In the genomic region with DNA sequence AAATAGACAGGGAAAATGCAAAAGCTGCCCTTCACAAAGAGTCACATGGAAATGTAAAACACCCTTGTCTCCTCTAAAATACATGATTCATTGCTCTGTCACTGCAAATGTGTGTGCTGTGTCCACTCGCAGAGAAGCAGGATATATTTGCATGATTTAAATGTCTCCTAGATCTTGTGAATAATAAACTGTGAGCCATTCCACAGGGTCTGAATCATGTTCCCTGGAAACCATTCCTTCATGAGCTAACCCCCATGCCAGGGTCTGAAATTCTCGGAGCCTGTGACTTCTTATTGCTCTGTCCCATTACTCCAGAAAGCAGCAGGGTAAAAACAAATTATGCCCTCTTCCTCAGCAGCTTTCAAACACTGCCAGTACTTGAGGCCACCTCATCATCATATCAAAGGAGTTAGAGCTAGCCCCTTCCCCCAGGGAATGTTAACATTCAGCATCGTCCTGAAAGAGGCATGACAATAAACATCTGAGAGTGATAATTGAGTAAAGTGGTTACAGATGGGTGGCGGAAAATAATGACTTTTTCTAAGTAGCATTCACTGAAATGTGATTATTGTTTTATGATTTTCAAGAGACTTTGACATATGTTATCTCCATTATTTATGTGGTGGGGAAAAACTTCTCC, we compare ENCODE assay signal across 11 cellular contexts. TPM values are rescaled to one million over a fixed set of nuclear protein-coding genes. Genes with fewer than 3 reads are reported as not detected.
DNase-seq lines count a peak whose midpoint lies in the region; ATAC-seq, FAIRE-seq and TF ChIP-seq lines count a peak whose summit lies in the region.
"Had no signal": no experiment of that assay in that cellular context is flagged by ENCODE, and none has a peak within 500 bp of the region (broad histone marks: within the 10 kb centered on the region; RNA-seq: fewer than 3 reads in every experiment).

No MANE protein-coding gene starts in this region.

- POLR2A ChIA-PET in activated CD4-positive, alpha-beta T cell treated with anti-CD3 and anti-CD28 coated beads, Interleukin-2, amount 10 ng/mL, durations not matched to agents 7 days and 5 days (lab: Charles Lee) = no interaction called here

- CTCF ChIA-PET in activated CD4-positive, alpha-beta T cell treated with anti-CD3 and anti-CD28 coated beads, Interleukin-2, amount 10 ng/mL, durations not matched to agents 7 days and 5 days (lab: Charles Lee) = no interaction called here

- FAIRE-seq in pancreas (lab: Jason Lieb, UNC) = no peak

- peaks cover 14 to 33% (median 23%) of the 10 kb centered on the region in 5 experiments for H3K9me3 Mint-ChIP-seq in brain
- no peaks in the 10 kb centered on the region for H3K9me3 Mint-ChIP-seq in activated CD4-positive, alpha-beta T cell treated with anti-CD3 and anti-CD28 coated beads, Interleukin-2, amount 10 ng/mL, durations not matched to agents 7 days and 5 days

- TF ChIP-seq CTCF in brain (conservative IDR thresholded peaks at IDR 0.05) = no peak
- no peak for TF ChIP-seq CTCF in gastroesophageal sphincter (IDR thresholded peaks at IDR 0.05)
- no peak for TF ChIP-seq CTCF in pancreas (IDR thresholded peaks at IDR 0.05)

- DNase-seq in Caki2 (ENCODE audit: low read depth) (peak; percentile 69), NCI-H187 treated with DMSO at 0.1 percent for 48 hours (lab: John Stamatoyannopoulos, UW) (peak; percentile 92), left kidney (ENCODE audit: low read depth, low spot score) (peak; percentile 7), pancreas (no peak)
- DNase-seq in activated CD4-positive, alpha-beta T cell treated with anti-CD3 and anti-CD28 coated beads, Interleukin-2, amount 10 ng/mL, durations not matched to agents 7 days and 5 days = no peak
- DNase-seq: stimulated activated naive CD8-positive, alpha-beta T cell treated with anti-CD3 and anti-CD28 coated beads, Interleukin-15, Interleukin-2, amounts not matched to agents 100 U/mL and 50 U/mL, for 24 hours had no signal

- H3K36me3 ChIP-seq in gastroesophageal sphincter (no peaks in the 10 kb centered on the region), pancreas (no peaks in the 10 kb centered on the region)

- H3K4me1 Mint-ChIP-seq in brain = peaks cover 56% of the 10 kb centered on the region
- H3K4me1 Mint-ChIP-seq in activated CD4-positive, alpha-beta T cell treated with anti-CD3 and anti-CD28 coated beads, Interleukin-2, amount 10 ng/mL, durations not matched to agents 7 days and 5 days = no peaks in the 10 kb centered on the region

- TF ChIP-seq POLR2A in gastroesophageal sphincter (IDR thresholded peaks at IDR 0.05) = no peak

- H3K27ac Mint-ChIP-seq in brain = peak overlapping the region; percentile 86 to 99 (median 96)
- H3K27ac Mint-ChIP-seq in activated CD4-positive, alpha-beta T cell treated with anti-CD3 and anti-CD28 coated beads, Interleukin-2, amount 10 ng/mL, durations not matched to agents 7 days and 5 days = no peak overlapping the region

- peaks cover 20% of the 10 kb centered on the region for H3K36me3 Mint-ChIP-seq in brain
- H3K36me3 Mint-ChIP-seq in activated CD4-positive, alpha-beta T cell treated with anti-CD3 and anti-CD28 coated beads, Interleukin-2, amount 10 ng/mL, durations not matched to agents 7 days and 5 days (ENCODE audit: low read depth) = no peaks in the 10 kb centered on the region

- ATAC-seq in gastroesophageal sphincter (no peak), HG03280 (IDR thresholded peaks at IDR 0.05; ENCODE audit: unreplicated experiment) (no peak), pancreas (no peak)
- ATAC-seq: stimulated activated naive CD8-positive, alpha-beta T cell treated with anti-CD3 and anti-CD28 coated beads, Interleukin-15, Interleukin-2, amounts not matched to agents 100 U/mL and 50 U/mL, for 24 hours had no signal

- intact Hi-C loops in pancreas (cut with DNase I) = no loop called here

- no peaks in the 10 kb centered on the region for H3K27me3 ChIP-seq in gastroesophageal sphincter
- no peaks in the 10 kb centered on the region for H3K27me3 ChIP-seq in pancreas

- peaks cover 6% of the 10 kb centered on the region for H3K27me3 Mint-ChIP-seq in brain
- H3K27me3 Mint-ChIP-seq in activated CD4-positive, alpha-beta T cell treated with anti-CD3 and anti-CD28 coated beads, Interleukin-2, amount 10 ng/mL, durations not matched to agents 7 days and 5 days = peaks cover 34% of the 10 kb centered on the region

- H3K4me3 ChIP-seq in gastroesophageal sphincter = no peak overlapping the region
- no peak overlapping the region for H3K4me3 ChIP-seq in pancreas

- no peak overlapping the region for H3K27ac ChIP-seq in gastroesophageal sphincter
- H3K27ac ChIP-seq in pancreas = no peak overlapping the region

- H3K4me1 ChIP-seq in gastroesophageal sphincter (peaks cover 0 to 10% (median 0%) of the 10 kb centered on the region in 3 donors), pancreas (no peaks in the 10 kb centered on the region)

- no peak for TF ChIP-seq EP300 in gastroesophageal sphincter (IDR thresholded peaks at IDR 0.05)

- WGBS in gastroesophageal sphincter (ENCODE audit: low coverage in 1 of 2), 2 donors = 13 to 20% methylated on average over 2 to 4 of the region's 4 CpGs
- 45 to 47% methylated on average over 4 of the region's 4 CpGs for WGBS in pancreas, 2 donors

- in situ Hi-C loops in Caki2 (cut with HindIII; ENCODE audit: low pct_unique_long_range_greater_than_20kb, low sequenced_read_pairs) = no loop called here

- H3K4me3 Mint-ChIP-seq in brain = peak overlapping the region; percentile 20 to 74 (median 57)
- H3K4me3 Mint-ChIP-seq in activated CD4-positive, alpha-beta T cell treated with anti-CD3 and anti-CD28 coated beads, Interleukin-2, amount 10 ng/mL, durations not matched to agents 7 days and 5 days = no peak overlapping the region

- H3K9me3 ChIP-seq in gastroesophageal sphincter = no peaks in the 10 kb centered on the region
- no peaks in the 10 kb centered on the region for H3K9me3 ChIP-seq in pancreas

RNA-seq across cellular contexts. Expression of gene CNGA3, which starts 11.7 kb away (rescaled TPM):
- total RNA-seq in Caki2 (2014; rRNA removed; shearing (Covaris generic); ENCODE audit: low replicate concordance) = not detected in 2 replicates
- polyA plus RNA-seq in brain (ENCODE audit: insufficient read depth, low read depth, low replicate concordance) (10.8 TPM), pancreas (1 to 10 TPM in 1 of 2 donors, under 1 TPM in 1; 0.23 to 1.5 TPM)
- total RNA-seq in gastroesophageal sphincter (10 to 100 TPM in 1 of 4 donors, 1 to 10 TPM in 3; 1.1 to 10.6 (median 6.1) TPM), pancreas (under 1 TPM; 0.09 to 0.59 (median 0.25) TPM)
- not detected for total RNA-seq in activated CD4-positive, alpha-beta T cell treated with anti-CD3 and anti-CD28 coated beads, Interleukin-2, amount 10 ng/mL, durations not matched to agents 7 days and 5 days
- total RNA-seq: mucosa of gallbladder, SK-MEL-5 had no signal

Comparison
In these comparisons a context has a peak if more than half of its experiments do, and no peak if none do; other contexts are left out.
1. DNase-seq: peak in Caki2 (single experiment), NCI-H187 treated with DMSO at 0.1 percent for 48 hours (single experiment) and left kidney (single experiment); none in pancreas (0 of 6) and activated CD4-positive, alpha-beta T cell treated with anti-CD3 and anti-CD28 coated beads, Interleukin-2, amount 10 ng/mL, durations not matched to agents 7 days and 5 days (single experiment).